In genomic region chr5:90479611-90480385, GRCh38 we compare ENCODE assay signal across 1 cellular context.
TF ChIP-seq lines count a peak whose summit lies in the region.

No MANE protein-coding gene starts in this region.

TF ChIP-seq in GM23338, 12 proteins besides CTCF, POLR2A, EP300 and RAD21 (continued from another document):
- TF ChIP-seq ZNF331 (CRISPR knock-in tag; IDR thresholded peaks at IDR 0.05; ENCODE audit: low read depth) (no peak), REST (IDR thresholded peaks at IDR 0.05; ENCODE audit: unreplicated experiment) (no peak)
TF ChIP-seq in GM23338: peak in this region for 0.
